In genomic region chr3:89303721-89304120, GRCh38 we compare ENCODE assay signal across 17 cellular contexts.
A peak's percentile ranks its signal among the peaks of the same experiment; 100 is the strongest.
DNase-seq lines count a peak whose midpoint lies in the region; ATAC-seq and TF ChIP-seq lines count a peak whose summit lies in the region.
"Had no signal": no experiment of that assay in that cellular context is flagged by ENCODE, and none has a peak within 500 bp of the region (broad histone marks: within the 10 kb centered on the region; RNA-seq: fewer than 3 reads in every experiment).

No MANE protein-coding gene starts in this region.

- DNase-seq in HCEC 1CT (peak; percentile 31), astrocyte of the cerebellum (ENCODE audit: low read depth) (peak; percentile 16), fibroblast of peridontal ligament (ENCODE audit: extremely low read depth) (peak; percentile 20), left colon (no peak), dermis blood vessel endothelial cell (no peak), SHP77 treated with DMSO at 0.1 percent for 48 hours (lab: John Stamatoyannopoulos, UW) (no peak)
- DNase-seq: COR-L47, KG1, MG63, NCI-H1105, NCI-H1694 treated with DMSO at 0.1 percent for 48 hours, NCI-H446, NCI-H748 treated with DMSO at 0.1 percent for 48 hours, Peyer's patch, Right ventricle myocardium superior had no signal

- no peak for TF ChIP-seq CTCF in astrocyte of the cerebellum (IDR thresholded peaks at IDR 0.05; ENCODE audit: low read depth, low read length, missing control alignments)

- intact Hi-C loops in left colon (cut with DNase I, micrococcal nuclease) = no loop called here

- no peak overlapping the region for H3K4me3 ChIP-seq in astrocyte of the cerebellum (ENCODE audit: low read depth, low read length)
- H3K4me3 ChIP-seq: GM12878, MG63, Peyer's patch had no signal

- in situ Hi-C loops in astrocyte of the cerebellum (cut with HindIII; ENCODE audit: low sequenced_read_pairs) = no loop called here

- ATAC-seq in left colon (no peak), HG02870 (IDR thresholded peaks at IDR 0.05; ENCODE audit: unreplicated experiment) (no peak)
- ATAC-seq: GM12878 had no signal

Comparison
In these comparisons a context has a peak if more than half of its experiments do, and no peak if none do; other contexts are left out.
1. DNase-seq: peak in HCEC 1CT (single experiment), astrocyte of the cerebellum (single experiment) and fibroblast of peridontal ligament (single experiment); none in left colon (0 of 2), dermis blood vessel endothelial cell (single experiment) and SHP77 treated with DMSO at 0.1 percent for 48 hours (single experiment).